In the genomic region with DNA sequence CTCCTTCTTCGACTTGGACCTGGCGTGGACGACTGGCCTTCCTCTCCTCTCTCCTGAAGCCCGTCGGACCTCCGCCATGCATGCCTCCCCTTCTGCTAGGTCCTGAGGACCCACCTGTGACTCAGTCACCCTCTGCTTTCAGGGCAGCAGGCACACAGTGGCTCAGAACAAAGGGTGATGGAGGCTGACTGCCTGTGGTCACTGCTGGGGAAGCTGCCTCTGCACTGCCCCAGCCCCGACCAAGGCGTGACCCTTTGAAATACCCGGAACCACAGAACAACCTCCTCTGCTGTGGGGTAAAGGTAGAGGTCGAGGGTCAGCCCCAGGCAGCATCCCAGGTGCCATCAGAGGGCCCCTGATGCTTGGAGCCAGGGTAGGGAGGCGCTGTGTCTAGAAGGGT, we compare ENCODE assay signal across 13 cellular contexts. TPM values are rescaled to one million over a fixed set of nuclear protein-coding genes. Genes with fewer than 3 reads are reported as not detected.
DNase-seq lines count a peak whose midpoint lies in the region; ATAC-seq and TF ChIP-seq lines count a peak whose summit lies in the region.
"Had no signal": no experiment of that assay in that cellular context is flagged by ENCODE, and none has a peak within 500 bp of the region (broad histone marks: within the 10 kb centered on the region; RNA-seq: fewer than 3 reads in every experiment).

No MANE protein-coding gene starts in this region.

- no peak overlapping the region for H2AFZ ChIP-seq in PC-9
- no peak overlapping the region for H2AFZ ChIP-seq in SK-N-SH (ENCODE audit: low read depth)

- no peak overlapping the region for H3K9ac ChIP-seq in SK-N-SH

- H3K9me3 Mint-ChIP-seq in CD14-positive monocyte, result no peaks in the 10 kb centered on the region
- H3K9me3 Mint-ChIP-seq in natural killer cell treated with Interleukin-12 subunit alpha and Interleukin-12 subunit beta and Interleukin-15 and Interleukin-18, amount 100 ng/mL, for 72 hours, result no peaks in the 10 kb centered on the region
- H3K9me3 Mint-ChIP-seq: activated naive CD4-positive, alpha-beta T cell treated with anti-CD3 and anti-CD28 coated beads, Interleukin-2, amount 10 ng/mL, durations not matched to agents 7 days and 5 days; naive B cell had no signal

- no peaks in the 10 kb centered on the region for H4K20me1 ChIP-seq in PC-9 (ENCODE audit: insufficient read depth)
- H4K20me1 ChIP-seq in SK-N-SH (ENCODE audit: insufficient read depth), result no peaks in the 10 kb centered on the region

- H3K9me2 ChIP-seq in PC-9 (ENCODE audit: insufficient read depth) (no peaks in the 10 kb centered on the region), SK-N-SH (no peaks in the 10 kb centered on the region)

- peak overlapping the region; percentile 64 to 70 for H3K4me3 Mint-ChIP-seq in CD14-positive monocyte
- peak overlapping the region; percentile 71 for H3K4me3 Mint-ChIP-seq in natural killer cell treated with Interleukin-12 subunit alpha and Interleukin-12 subunit beta and Interleukin-15 and Interleukin-18, amount 100 ng/mL, for 72 hours
- H3K4me3 Mint-ChIP-seq: activated naive CD4-positive, alpha-beta T cell treated with anti-CD3 and anti-CD28 coated beads, Interleukin-2, amount 10 ng/mL, durations not matched to agents 7 days and 5 days; naive B cell had no signal

- BruUV-seq in PC-9 (replicated peaks; lab: Mats Ljungman, UMichigan), result no TSS peak

- H3K27ac Mint-ChIP-seq in CD14-positive monocyte, result peak overlapping the region; percentile 92 to 97 (median 94)
- H3K27ac Mint-ChIP-seq in natural killer cell treated with Interleukin-12 subunit alpha and Interleukin-12 subunit beta and Interleukin-15 and Interleukin-18, amount 100 ng/mL, for 72 hours, result peak overlapping the region; percentile 66 to 76
- H3K27ac Mint-ChIP-seq: activated naive CD4-positive, alpha-beta T cell treated with anti-CD3 and anti-CD28 coated beads, Interleukin-2, amount 10 ng/mL, durations not matched to agents 7 days and 5 days; naive B cell had no signal

- H3K9me3 ChIP-seq in PC-9 (ENCODE audit: insufficient read depth, low read depth) (no peaks in the 10 kb centered on the region), esophagus squamous epithelium (no peaks in the 10 kb centered on the region), SK-N-SH (no peaks in the 10 kb centered on the region)

- H3K36me3 ChIP-seq in PC-9 (ENCODE audit: low read depth) (no peaks in the 10 kb centered on the region), esophagus squamous epithelium (no peaks in the 10 kb centered on the region), SK-N-SH (replicated peaks in 1 of 2; ENCODE audit: control insufficient read depth in 1 of 2, insufficient read depth in 2 of 2, low read length in 1 of 2) (no peaks in the 10 kb centered on the region)

- no peak for TF ChIP-seq EP300 in SK-N-SH (IDR thresholded peaks at IDR 0.05; ENCODE audit: borderline replicate concordance in 1 of 2, low read depth in 1 of 2, low read length in 1 of 2)

- TF ChIP-seq RAD21 in SK-N-SH (IDR thresholded peaks at IDR 0.05; ENCODE audit: low read length), result no peak

- POLR2A ChIA-PET in PC-9 (lab: Charles Lee; ENCODE audit: unreplicated experiment) (no interaction called here), SK-N-SH (lab: Yijun Ruan, JAX) (no interaction called here)

- no peak overlapping the region for H3K27ac ChIP-seq in PC-9
- peak overlapping the region in 3 of 4 donors; percentile 35 to 86 (median 68) for H3K27ac ChIP-seq in esophagus squamous epithelium
- no peak overlapping the region for H3K27ac ChIP-seq in SK-N-SH (ENCODE audit: low read depth in 2 of 2, low read length in 1 of 2)

- H3K4me2 ChIP-seq in PC-9, result peak overlapping the region; percentile 40; the same call in 1 of the 2 replicates
- H3K4me2 ChIP-seq in SK-N-SH, result no peak overlapping the region

- ATAC-seq in natural killer cell treated with Interleukin-12 subunit alpha and Interleukin-12 subunit beta and Interleukin-15 and Interleukin-18, amount 100 ng/mL, for 72 hours, result peak in 1 of 2 donors; percentile 13
- ATAC-seq in GM21515 (IDR thresholded peaks at IDR 0.05; ENCODE audit: unreplicated experiment) (no peak), HG02610 (IDR thresholded peaks at IDR 0.05; ENCODE audit: unreplicated experiment) (no peak)
- ATAC-seq in activated CD4-positive, CD25-positive, alpha-beta regulatory T cell treated with anti-CD3 and anti-CD28 coated beads, Interleukin-2, amount 50 U/mL, for 24 hours, result no peak

- no peak for TF ChIP-seq POLR2A in esophagus squamous epithelium (IDR thresholded peaks at IDR 0.05)

- H3K4me1 ChIP-seq in PC-9 (replicated peaks; ENCODE audit: insufficient read depth), result 0 out of 2 replicates have a peak, but pooled peaks cover 5% of the 10 kb centered on the region
- peaks cover 6 to 17% (median 14%) of the 10 kb centered on the region in 3 donors for H3K4me1 ChIP-seq in esophagus squamous epithelium
- no peaks in the 10 kb centered on the region for H3K4me1 ChIP-seq in SK-N-SH (ENCODE audit: control insufficient read depth in 1 of 2, insufficient read depth in 2 of 2, low read depth in 1 of 2, low read length in 1 of 2)

- WGBS in esophagus squamous epithelium, 2 donors, result 81 to 84% methylated on average over 7 to 9 of the region's 11 CpGs
- WGBS in SK-N-SH (ENCODE audit: low lambda C conversion rate), result 68% methylated on average over 11 of the region's 11 CpGs

- no peaks in the 10 kb centered on the region for H3K36me3 Mint-ChIP-seq in CD14-positive monocyte
- no peaks in the 10 kb centered on the region for H3K36me3 Mint-ChIP-seq in natural killer cell treated with Interleukin-12 subunit alpha and Interleukin-12 subunit beta and Interleukin-15 and Interleukin-18, amount 100 ng/mL, for 72 hours
- H3K36me3 Mint-ChIP-seq: activated naive CD4-positive, alpha-beta T cell treated with anti-CD3 and anti-CD28 coated beads, Interleukin-2, amount 10 ng/mL, durations not matched to agents 7 days and 5 days; naive B cell had no signal

- DNase-seq in CD14-positive monocyte (ENCODE audit: low spot score), result no peak
- no peak for DNase-seq in PC-9
- DNase-seq in esophagus squamous epithelium (lab: John Stamatoyannopoulos, UW), result no peak
- DNase-seq in natural killer cell treated with Interleukin-12 subunit alpha and Interleukin-12 subunit beta and Interleukin-15 and Interleukin-18, amount 100 ng/mL, for 72 hours (ENCODE audit: low spot score), result no peak
- no peak for DNase-seq in SK-N-SH
- DNase-seq: activated CD8-positive, alpha-beta memory T cell treated with anti-CD3 and anti-CD28 coated beads, Interleukin-2, amount 50 U/mL, for 48 hours; activated naive CD4-positive, alpha-beta T cell treated with anti-CD3 and anti-CD28 coated beads, Interleukin-2, amount 10 ng/mL, durations not matched to agents 7 days and 5 days; naive B cell; stimulated activated naive CD4-positive, alpha-beta T cell treated with Interleukin-2 at 50 U/mL for 16 hours had no signal

- H3K27me3 ChIP-seq in PC-9 (ENCODE audit: insufficient read depth, low read depth) (no peaks in the 10 kb centered on the region), esophagus squamous epithelium (no peaks in the 10 kb centered on the region), SK-N-SH (ENCODE audit: insufficient read depth) (peaks cover 1% of the 10 kb centered on the region; the same call in 1 of the 2 replicates)

- H3K4me3 ChIP-seq in PC-9 (no peak overlapping the region), esophagus squamous epithelium (no peak overlapping the region), SK-N-SH (ENCODE audit: low read depth in 2 of 2, low read length in 1 of 2) (no peak overlapping the region)

- intact Hi-C loops in CD14-positive monocyte (cut with micrococcal nuclease), result no loop called here
- intact Hi-C loops in PC-9 (cut with micrococcal nuclease; ENCODE audit: unreplicated experiment), result no loop called here
- intact Hi-C loops in esophagus squamous epithelium (cut with DNase I), result no loop called here

- CTCF ChIA-PET in PC-9 (lab: Charles Lee), result no interaction called here
- CTCF ChIA-PET in SK-N-SH (lab: Yijun Ruan, JAX), result interaction anchor here (0.7 kb wide), 1 partner anchor 21 kb away, joined by 3 read pairs; no protein-coding TSS in a partner anchor

- H3K4me1 Mint-ChIP-seq in CD14-positive monocyte, result peaks cover 30% of the 10 kb centered on the region
- peaks cover 16 to 18% of the 10 kb centered on the region in 2 donors for H3K4me1 Mint-ChIP-seq in natural killer cell treated with Interleukin-12 subunit alpha and Interleukin-12 subunit beta and Interleukin-15 and Interleukin-18, amount 100 ng/mL, for 72 hours (ENCODE audit: low read depth in 2 of 2)

- no peaks in the 10 kb centered on the region for H3K79me2 ChIP-seq in PC-9 (ENCODE audit: low read depth)
- no peaks in the 10 kb centered on the region for H3K79me2 ChIP-seq in SK-N-SH (ENCODE audit: insufficient read depth)

- peaks cover 26 to 29% (median 27%) of the 10 kb centered on the region in 3 donors for H3K27me3 Mint-ChIP-seq in CD14-positive monocyte (ENCODE audit: low read depth in 3 of 3)
- H3K27me3 Mint-ChIP-seq in natural killer cell treated with Interleukin-12 subunit alpha and Interleukin-12 subunit beta and Interleukin-15 and Interleukin-18, amount 100 ng/mL, for 72 hours, result no peaks in the 10 kb centered on the region

- H3F3A ChIP-seq in PC-9 (ENCODE audit: insufficient read depth, low read depth), result no peaks in the 10 kb centered on the region
- no peaks in the 10 kb centered on the region for H3F3A ChIP-seq in SK-N-SH (replicated peaks; ENCODE audit: insufficient read depth)

- TF ChIP-seq CTCF in CD14-positive monocyte (IDR thresholded peaks at IDR 0.05) (no peak), PC-9 (conservative IDR thresholded peaks at IDR 0.05) (no peak), esophagus squamous epithelium (IDR thresholded peaks at IDR 0.05) (no peak), SK-N-SH (IDR thresholded peaks at IDR 0.05) (no peak)

RNA-seq across cellular contexts. Expression of gene SLC4A1, which starts 12.4 kb away (rescaled TPM):
- polyA plus RNA-seq in CD14-positive monocyte, result under 1 TPM in 1 of 2 donors, not detected in 1; 0.04 TPM
- not detected in 2 replicates for total RNA-seq in PC-9 (2021)
- total RNA-seq in esophagus squamous epithelium, result not detected
- not detected for total RNA-seq in natural killer cell treated with Interleukin-12 subunit alpha and Interleukin-12 subunit beta and Interleukin-15 and Interleukin-18, amount 100 ng/mL, for 72 hours
- polyA plus RNA-seq in SK-N-SH (2012; rRNA removed), result not detected in 2 replicates
- polyA plus RNA-seq in SK-N-SH (2012; cell fraction: cytosol; rRNA removed), result not detected in 2 replicates
- 0.08 TPM in 1 of 2 replicates, not detected in the other for polyA plus RNA-seq in SK-N-SH (2012; cell fraction: nucleus; rRNA removed)
- total RNA-seq: glomerular endothelial cell had no signal

RNA-seq across cellular contexts. Expression of gene RUNDC3A, which starts 28.0 kb away (rescaled TPM):
- polyA plus RNA-seq in CD14-positive monocyte (under 1 TPM in 1 of 2 donors, not detected in 1; 0.22 TPM), SK-N-SH (2012; rRNA removed) (8.9 and 11.0 TPM in 2 replicates)
- total RNA-seq in PC-9 (2021) (not detected in 2 replicates), esophagus squamous epithelium (1 to 10 TPM in 2 of 4 donors, under 1 TPM in 2; 0.23 to 1.1 (median 0.81) TPM)
- total RNA-seq in natural killer cell treated with Interleukin-12 subunit alpha and Interleukin-12 subunit beta and Interleukin-15 and Interleukin-18, amount 100 ng/mL, for 72 hours, result under 1 TPM in 1 of 2 donors, not detected in 1; 0.48 TPM
- 5.8 and 7.9 TPM in 2 replicates for polyA plus RNA-seq in SK-N-SH (2012; cell fraction: cytosol; rRNA removed)
- polyA plus RNA-seq in SK-N-SH (2012; cell fraction: nucleus; rRNA removed), result 21.4 and 28.5 TPM in 2 replicates

RNA-seq across cellular contexts. Expression of gene SLC25A39, which starts 44.2 kb away (rescaled TPM):
- polyA plus RNA-seq in CD14-positive monocyte (10 to 100 TPM; 64.0 to 64.5 TPM), SK-N-SH (2012; rRNA removed) (106 and 131 TPM in 2 replicates)
- total RNA-seq in PC-9 (2021) (164 and 204 TPM in 2 replicates), esophagus squamous epithelium (100 to 1,000 TPM in 2 of 4 donors, 10 to 100 TPM in 2; 93.2 to 148 (median 107) TPM)
- total RNA-seq in natural killer cell treated with Interleukin-12 subunit alpha and Interleukin-12 subunit beta and Interleukin-15 and Interleukin-18, amount 100 ng/mL, for 72 hours, result 100 to 1,000 TPM; 121 to 192 TPM
- 58.4 and 82.3 TPM in 2 replicates for polyA plus RNA-seq in SK-N-SH (2012; cell fraction: cytosol; rRNA removed)
- 260 and 343 TPM in 2 replicates for polyA plus RNA-seq in SK-N-SH (2012; cell fraction: nucleus; rRNA removed)

Comparison
In these comparisons a context has a peak if more than half of its experiments do, and no peak if none do; other contexts are left out.
1. H3K27ac ChIP-seq: peak in esophagus squamous epithelium (3 of 4); none in PC-9 (single experiment) and SK-N-SH (0 of 2).